8 cellular contexts compared by ENCODE assay signal in the genomic region with DNA sequence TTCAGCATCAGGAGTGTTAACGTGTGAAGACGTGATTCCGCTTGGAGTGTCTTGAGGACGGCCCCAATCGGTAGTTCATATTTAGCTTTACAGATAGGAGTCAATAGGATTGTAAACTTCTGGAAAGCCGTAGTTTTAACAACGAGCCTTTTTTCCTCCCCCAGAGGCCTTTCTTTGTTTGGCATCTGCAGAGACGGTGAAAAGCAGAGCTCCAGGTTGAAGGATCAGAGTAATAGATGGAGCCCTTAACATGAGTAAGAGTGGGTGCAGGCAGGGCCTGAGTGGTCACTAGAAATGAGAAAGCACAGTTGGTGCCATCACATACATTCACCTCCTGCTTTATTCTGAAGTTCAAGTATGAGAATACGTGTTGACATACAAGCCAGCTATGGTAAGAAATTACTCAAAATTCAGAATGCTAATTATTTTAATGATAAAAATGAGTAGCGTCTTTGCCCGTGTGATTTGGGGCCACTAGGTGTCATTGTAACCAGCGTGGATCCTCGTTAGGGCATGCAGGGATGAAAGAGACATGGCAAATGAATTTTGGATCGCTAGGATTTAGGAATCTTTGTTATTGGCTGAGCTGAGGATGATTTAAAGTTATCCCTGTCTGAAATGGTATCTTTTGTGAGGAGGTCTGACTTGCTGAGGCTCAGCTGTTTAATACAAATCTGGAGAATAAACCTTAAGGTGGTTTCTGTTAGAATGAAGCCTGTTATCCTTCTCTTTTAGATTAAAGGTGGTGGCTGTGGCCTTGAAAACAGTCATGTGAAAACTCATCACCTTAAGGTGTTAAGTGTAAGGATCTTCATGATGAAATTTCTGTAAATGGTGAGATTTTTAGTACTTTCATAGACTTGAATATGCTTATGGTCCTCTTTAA. TPM values are rescaled to one million over a fixed set of nuclear protein-coding genes. Genes with fewer than 3 reads are reported as not detected.
DNase-seq lines count a peak whose midpoint lies in the region; ATAC-seq and TF ChIP-seq lines count a peak whose summit lies in the region.

No MANE protein-coding gene starts in this region.

- H3K4me1 Mint-ChIP-seq in dendritic cell treated with granulocyte-macrophage colony-stimulating factor and Interleukin-4, amounts not matched to agents 40 ng/mL and 50 ng/mL, for 4 days (ENCODE audit: low read depth), result peaks cover 59% of the 10 kb centered on the region

- no peak for ATAC-seq in Right ventricle myocardium inferior
- no peak for ATAC-seq in GM21526 (IDR thresholded peaks at IDR 0.05; ENCODE audit: low FRiP score, unreplicated experiment)
- ATAC-seq in HG02610 (IDR thresholded peaks at IDR 0.05; ENCODE audit: unreplicated experiment), result no peak

- peak in 1 of 2 donors; percentile 42 for DNase-seq in cardiac muscle cell (ENCODE audit: low read depth in 1 of 2, low spot score in 1 of 2)
- no peak for DNase-seq in Right ventricle myocardium inferior (ENCODE audit: missing footprints)
- DNase-seq in OCI-M1 (lab: John Stamatoyannopoulos, UW), result peak; percentile 63
- DNase-seq in SW480 (ENCODE audit: low spot score), result no peak

- H3K9me3 ChIP-seq in cardiac muscle cell (ENCODE audit: low read depth) (no peaks in the 10 kb centered on the region), mesodermal cell (ENCODE audit: control insufficient read depth, low read length) (no peaks in the 10 kb centered on the region)

- H3K36me3 ChIP-seq in cardiac muscle cell, result peaks cover 12% of the 10 kb centered on the region
- peaks cover 46% of the 10 kb centered on the region for H3K36me3 ChIP-seq in mesodermal cell (ENCODE audit: control insufficient read depth, insufficient read depth, low read length)

- H3K4me3 ChIP-seq in cardiac muscle cell, result peak overlapping the region; percentile 47
- H3K4me3 ChIP-seq in mesodermal cell (ENCODE audit: extremely low read depth, insufficient read depth, low read length, poor library complexity, severe bottlenecking), result peak overlapping the region; percentile 85

- peak; percentile 52 for TF ChIP-seq CTCF in cardiac muscle cell (IDR thresholded peaks at IDR 0.05; ENCODE audit: low read depth, low read length)

- no peaks in the 10 kb centered on the region for H3K27me3 Mint-ChIP-seq in dendritic cell treated with granulocyte-macrophage colony-stimulating factor and Interleukin-4, amounts not matched to agents 40 ng/mL and 50 ng/mL, for 4 days

- H3K27me3 ChIP-seq in cardiac muscle cell, result no peaks in the 10 kb centered on the region

- peak overlapping the region; percentile 96 for H3K4me3 Mint-ChIP-seq in dendritic cell treated with granulocyte-macrophage colony-stimulating factor and Interleukin-4, amounts not matched to agents 40 ng/mL and 50 ng/mL, for 4 days

- WGBS in mesodermal cell (ENCODE audit: insufficient coverage in 2 of 2), 2 experiments, result 1 to 4% methylated on average over 11 to 12 of the region's 14 CpGs

- intact Hi-C loops in Right ventricle myocardium inferior (cut with DNase I), result loop anchor here (5.0 kb wide), 2 partner anchors 64 to 154 kb away; partner anchors contain the start of gene MXRA7
- intact Hi-C loops in dendritic cell treated with granulocyte-macrophage colony-stimulating factor and Interleukin-4, amounts not matched to agents 40 ng/mL and 50 ng/mL, for 4 days (cut with micrococcal nuclease), result loop anchor here (1.0 kb wide), 1 partner anchor 66 kb away; no protein-coding TSS in a partner anchor

- H3K4me1 ChIP-seq in cardiac muscle cell (ENCODE audit: low read depth) (peaks cover 5% of the 10 kb centered on the region), mesodermal cell (ENCODE audit: control insufficient read depth, insufficient read depth, low read length, poor library complexity, severe bottlenecking) (peaks cover 26% of the 10 kb centered on the region)

- peak overlapping the region; percentile 99 for H3K27ac Mint-ChIP-seq in dendritic cell treated with granulocyte-macrophage colony-stimulating factor and Interleukin-4, amounts not matched to agents 40 ng/mL and 50 ng/mL, for 4 days

- H3K9me3 Mint-ChIP-seq in dendritic cell treated with granulocyte-macrophage colony-stimulating factor and Interleukin-4, amounts not matched to agents 40 ng/mL and 50 ng/mL, for 4 days, result no peaks in the 10 kb centered on the region

- peaks cover 49% of the 10 kb centered on the region for H3K36me3 Mint-ChIP-seq in dendritic cell treated with granulocyte-macrophage colony-stimulating factor and Interleukin-4, amounts not matched to agents 40 ng/mL and 50 ng/mL, for 4 days (ENCODE audit: low read depth)

- H3K27ac ChIP-seq in cardiac muscle cell, result peak overlapping the region; percentile 74
- peak overlapping the region; percentile 70 for H3K27ac ChIP-seq in mesodermal cell (ENCODE audit: low read depth, low read length, severe bottlenecking)

RNA-seq across cellular contexts. Expression of gene PRCD, which starts 18.6 kb away (rescaled TPM):
- total RNA-seq in cardiac muscle cell (7.3 and 7.7 TPM in 2 replicates), Right ventricle myocardium inferior (3.4 TPM)
- 13.3 and 14.4 TPM in 2 replicates for polyA plus RNA-seq in cardiac muscle cell
- 5.8 TPM for polyA plus RNA-seq in mesodermal cell (2013, experiment 1 of 2)
- polyA plus RNA-seq in mesodermal cell (2013, experiment 2 of 2), result 9.9 TPM

RNA-seq across cellular contexts. Expression of gene CYGB, which starts 20.9 kb away (rescaled TPM):
- total RNA-seq in cardiac muscle cell (7.4 and 10.3 TPM in 2 replicates), Right ventricle myocardium inferior (38.2 TPM)
- polyA plus RNA-seq in cardiac muscle cell, result 3.5 and 11.9 TPM in 2 replicates
- polyA plus RNA-seq in mesodermal cell (2013, experiment 1 of 2), result 18.2 TPM
- 19.4 TPM for polyA plus RNA-seq in mesodermal cell (2013, experiment 2 of 2)

RNA-seq across cellular contexts. Expression of gene ST6GALNAC2, which starts 27.2 kb away (rescaled TPM):
- total RNA-seq in cardiac muscle cell, result 0.11 and 1.0 TPM in 2 replicates
- 0.27 and 0.88 TPM in 2 replicates for polyA plus RNA-seq in cardiac muscle cell
- total RNA-seq in Right ventricle myocardium inferior, result 5.7 TPM
- polyA plus RNA-seq in mesodermal cell (2013, experiment 1 of 2), result 0.52 TPM
- 0.25 TPM for polyA plus RNA-seq in mesodermal cell (2013, experiment 2 of 2)

RNA-seq across cellular contexts. Expression of gene RHBDF2, which starts 57.2 kb away (rescaled TPM):
- total RNA-seq in cardiac muscle cell (6.8 and 18.7 TPM in 2 replicates), Right ventricle myocardium inferior (17.9 TPM)
- 8.7 and 9.5 TPM in 2 replicates for polyA plus RNA-seq in cardiac muscle cell
- polyA plus RNA-seq in mesodermal cell (2013, experiment 1 of 2), result 9.0 TPM
- polyA plus RNA-seq in mesodermal cell (2013, experiment 2 of 2), result 8.2 TPM
